Comparison of ENCODE assay signal across 10 cellular contexts in the genomic region with DNA sequence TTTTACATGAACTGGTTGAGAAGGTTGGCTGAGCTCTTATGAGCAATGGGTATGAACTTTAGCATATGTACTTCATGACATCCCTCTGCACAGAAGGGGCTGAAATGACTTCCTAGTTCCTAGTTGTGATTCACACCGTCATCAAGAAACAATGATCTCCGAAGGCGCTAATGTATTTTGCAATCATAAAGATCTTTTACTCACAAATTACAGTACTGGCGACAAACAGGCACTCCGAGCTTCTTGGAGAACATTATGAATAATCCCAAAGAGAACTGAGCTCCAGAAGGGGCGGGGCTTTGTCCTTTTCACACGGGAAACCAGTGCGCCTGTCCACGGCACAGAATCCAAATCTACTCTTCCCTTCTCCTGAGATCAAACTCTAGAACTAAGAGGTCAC. TPM values are rescaled to one million over a fixed set of nuclear protein-coding genes. Genes with fewer than 3 reads are reported as not detected.
DNase-seq lines count a peak whose midpoint lies in the region; ATAC-seq lines count a peak whose summit lies in the region.
"Had no signal": no experiment of that assay in that cellular context is flagged by ENCODE, and none has a peak within 500 bp of the region (broad histone marks: within the 10 kb centered on the region; RNA-seq: fewer than 3 reads in every experiment).

No MANE protein-coding gene starts in this region.

- H3K27me3 Mint-ChIP-seq in T-helper 1 cell treated with Interleukin-12 subunit alpha and Interleukin-12 subunit beta and Interleukin-4 antibody, amounts not matched to agents 30 μg/mL and 1 μg/mL, for 36 hours (ENCODE audit: low read depth) = no peaks in the 10 kb centered on the region

- peaks cover 71% of the 10 kb centered on the region for H3K36me3 Mint-ChIP-seq in T-helper 1 cell treated with Interleukin-12 subunit alpha and Interleukin-12 subunit beta and Interleukin-4 antibody, amounts not matched to agents 30 μg/mL and 1 μg/mL, for 36 hours (ENCODE audit: low read depth)

- H3K9me3 Mint-ChIP-seq in T-helper 1 cell treated with Interleukin-12 subunit alpha and Interleukin-12 subunit beta and Interleukin-4 antibody, amounts not matched to agents 30 μg/mL and 1 μg/mL, for 36 hours = no peaks in the 10 kb centered on the region

- peaks cover 77% of the 10 kb centered on the region for H3K4me1 Mint-ChIP-seq in T-helper 1 cell treated with Interleukin-12 subunit alpha and Interleukin-12 subunit beta and Interleukin-4 antibody, amounts not matched to agents 30 μg/mL and 1 μg/mL, for 36 hours (ENCODE audit: low read depth)

- intact Hi-C loops in left cardiac atrium (cut with DNase I) = no loop called here

- peak overlapping the region; percentile 62 for H3K27ac Mint-ChIP-seq in T-helper 1 cell treated with Interleukin-12 subunit alpha and Interleukin-12 subunit beta and Interleukin-4 antibody, amounts not matched to agents 30 μg/mL and 1 μg/mL, for 36 hours

- peak; percentile 37 for DNase-seq in activated CD4-positive, alpha-beta T cell treated with anti-CD3 and anti-CD28 coated beads for 48 hours
- no peak for DNase-seq in activated CD4-positive, alpha-beta T cell treated with anti-CD3 and anti-CD28 coated beads, Interleukin-2, amount 50 U/mL, for 4 hours
- DNase-seq in left cardiac atrium (no peak), NCI-H2029 (lab: John Stamatoyannopoulos, UW) (no peak), H4 (ENCODE audit: low spot score) (no peak)
- DNase-seq in stimulated activated naive CD8-positive, alpha-beta T cell treated with anti-CD3 and anti-CD28 coated beads, Interleukin-15, Interleukin-2, amounts not matched to agents 100 U/mL and 50 U/mL, for 24 hours = no peak
- DNase-seq: DND-41 had no signal

- ATAC-seq in left cardiac atrium = peak; percentile 32 to 44
- peak; percentile 41 for ATAC-seq in stimulated activated naive CD8-positive, alpha-beta T cell treated with anti-CD3 and anti-CD28 coated beads, Interleukin-15, Interleukin-2, amounts not matched to agents 100 U/mL and 50 U/mL, for 24 hours
- no peak for ATAC-seq in HG02623 (IDR thresholded peaks at IDR 0.05; ENCODE audit: unreplicated experiment)
- ATAC-seq: A549 had no signal

- peak overlapping the region; percentile 55 for H3K4me3 Mint-ChIP-seq in T-helper 1 cell treated with Interleukin-12 subunit alpha and Interleukin-12 subunit beta and Interleukin-4 antibody, amounts not matched to agents 30 μg/mL and 1 μg/mL, for 36 hours

RNA-seq across cellular contexts. Expression of a gene that starts 18.1 kb away (rescaled TPM):
- total RNA-seq in left cardiac atrium = 10 to 100 TPM; 10.1 to 11.6 TPM
- 2.7 and 2.9 TPM in 2 replicates for total RNA-seq in H4 (2014; rRNA removed; shearing (Covaris generic))
